ENCODE assay signal across 9 cellular contexts in genomic region chr21:44456207-44456914, GRCh38. TPM values are rescaled to one million over a fixed set of nuclear protein-coding genes. Genes with fewer than 3 reads are reported as not detected.
DNase-seq lines count a peak whose midpoint lies in the region; ATAC-seq and TF ChIP-seq lines count a peak whose summit lies in the region.
"Had no signal": no experiment of that assay in that cellular context is flagged by ENCODE, and none has a peak within 500 bp of the region (broad histone marks: within the 10 kb centered on the region; RNA-seq: fewer than 3 reads in every experiment).

No MANE protein-coding gene starts in this region.

- 74 to 81% methylated on average over 34 to 36 of the region's 36 CpGs for WGBS in aorta, 2 donors

- no peak for DNase-seq in cardiac muscle cell (ENCODE audit: low read depth in 1 of 2, low spot score in 1 of 2)
- DNase-seq in cardiac septum (ENCODE audit: low spot score) = no peak
- peak in 3 of 10 donors; percentile 28 to 43 (median 33) for DNase-seq in dorsolateral prefrontal cortex
- peak in 1 of 2 donors; percentile 75 for DNase-seq in aorta
- DNase-seq in DMS 273 treated with DMSO at 0.1 percent for 48 hours (lab: John Stamatoyannopoulos, UW) = no peak
- DNase-seq: activated gamma-delta T cell had no signal

- H3K4me3 ChIP-seq in cardiac muscle cell (peak overlapping the region; percentile 98), dorsolateral prefrontal cortex (peak overlapping the region in 49 of 59 donors; percentile 27 to 71 (median 51)), muscle layer of duodenum (ENCODE audit: low read depth in 1 of 2, low read length in 2 of 2) (peak overlapping the region; percentile 60 to 79), aorta (ENCODE audit: low read length in 2 of 2) (peak overlapping the region; percentile 67 to 73)

- intact Hi-C loops in cardiac septum (cut with DNase I) (loop anchor here (5.0 kb wide), 1 partner anchor 119 kb away; the partner anchor contains the start of gene CFAP410), dorsolateral prefrontal cortex (cut with DNase I) (no loop called here), aorta (cut with DNase I) (loop anchor here in 1 of 2 donors (5.0 kb wide), 1 partner anchor 114 kb away; no protein-coding TSS in a partner anchor)

- TF ChIP-seq CTCF in cardiac muscle cell (IDR thresholded peaks at IDR 0.05; ENCODE audit: low read depth, low read length) = no peak
- no peak for TF ChIP-seq CTCF in dorsolateral prefrontal cortex (IDR thresholded peaks at IDR 0.05 in 54 of 56, conservative IDR thresholded peaks at IDR 0.05 in 2 of 56; ENCODE audit: low read depth in 1 of 56, partially characterized antibody in 56 of 56)

- no peaks in the 10 kb centered on the region for H3K36me3 ChIP-seq in cardiac muscle cell
- peaks cover 0 to 7% of the 10 kb centered on the region in 2 donors for H3K36me3 ChIP-seq in muscle layer of duodenum (ENCODE audit: control insufficient read depth in 1 of 2, insufficient read depth in 2 of 2, low read length in 2 of 2)
- no peaks in the 10 kb centered on the region for H3K36me3 ChIP-seq in aorta (ENCODE audit: control insufficient read depth in 1 of 2, insufficient read depth in 2 of 2, low read length in 1 of 2)

- H3K4me1 ChIP-seq in cardiac muscle cell (ENCODE audit: low read depth) = peaks cover 3% of the 10 kb centered on the region
- H3K4me1 ChIP-seq in muscle layer of duodenum (ENCODE audit: control insufficient read depth in 1 of 2, insufficient read depth in 2 of 2, low read length in 2 of 2) = peaks cover 0 to 13% of the 10 kb centered on the region in 2 donors
- H3K4me1 ChIP-seq in aorta (ENCODE audit: control insufficient read depth in 1 of 2, insufficient read depth in 2 of 2, low read length in 2 of 2) = no peaks in the 10 kb centered on the region

- H3K9me3 ChIP-seq in cardiac muscle cell (ENCODE audit: low read depth) = no peaks in the 10 kb centered on the region
- H3K9me3 ChIP-seq in muscle layer of duodenum (ENCODE audit: control insufficient read depth in 1 of 2, low read length in 2 of 2) = no peaks in the 10 kb centered on the region
- H3K9me3 ChIP-seq in aorta (ENCODE audit: control insufficient read depth, low read length) = no peaks in the 10 kb centered on the region

- no peak overlapping the region for H3K27ac ChIP-seq in cardiac muscle cell
- H3K27ac ChIP-seq in dorsolateral prefrontal cortex = no peak overlapping the region
- no peak overlapping the region for H3K27ac ChIP-seq in muscle layer of duodenum (ENCODE audit: low read length)
- H3K27ac ChIP-seq in aorta (ENCODE audit: low read depth in 1 of 2, low read length in 2 of 2) = no peak overlapping the region

- H3K27me3 ChIP-seq in cardiac muscle cell = no peaks in the 10 kb centered on the region
- peaks cover 0 to 79% (median 40%) of the 10 kb centered on the region in 45 donors for H3K27me3 ChIP-seq in dorsolateral prefrontal cortex
- H3K27me3 ChIP-seq in muscle layer of duodenum (ENCODE audit: low read depth, low read length) = no peaks in the 10 kb centered on the region
- no peaks in the 10 kb centered on the region for H3K27me3 ChIP-seq in aorta (ENCODE audit: control insufficient read depth in 1 of 2, insufficient read depth in 2 of 2, low read length in 1 of 2)

- ATAC-seq in aorta (ENCODE audit: low FRiP score) = no peak
- no peak for ATAC-seq in HG02571 (IDR thresholded peaks at IDR 0.05; ENCODE audit: unreplicated experiment)
- no peak for ATAC-seq in HG03159 (IDR thresholded peaks at IDR 0.05; ENCODE audit: unreplicated experiment)

RNA-seq across cellular contexts. Expression of gene LRRC3, which starts 1.1 kb away (rescaled TPM):
- total RNA-seq in cardiac muscle cell = 5.9 and 9.5 TPM in 2 replicates
- polyA plus RNA-seq in cardiac muscle cell = 3.3 and 4.1 TPM in 2 replicates
- 2.9 TPM for total RNA-seq in cardiac septum
- 1 to 10 TPM in 42 of 120 experiments, under 1 TPM in 78; 0.15 to 4.1 (median 0.88) TPM for total RNA-seq in dorsolateral prefrontal cortex
- total RNA-seq in aorta = 1 to 10 TPM; 1.6 to 5.3 TPM
- polyA plus RNA-seq in aorta = 1 to 10 TPM in 1 of 2 donors, under 1 TPM in 1; 0.63 to 1.5 TPM
